In the genomic region with DNA sequence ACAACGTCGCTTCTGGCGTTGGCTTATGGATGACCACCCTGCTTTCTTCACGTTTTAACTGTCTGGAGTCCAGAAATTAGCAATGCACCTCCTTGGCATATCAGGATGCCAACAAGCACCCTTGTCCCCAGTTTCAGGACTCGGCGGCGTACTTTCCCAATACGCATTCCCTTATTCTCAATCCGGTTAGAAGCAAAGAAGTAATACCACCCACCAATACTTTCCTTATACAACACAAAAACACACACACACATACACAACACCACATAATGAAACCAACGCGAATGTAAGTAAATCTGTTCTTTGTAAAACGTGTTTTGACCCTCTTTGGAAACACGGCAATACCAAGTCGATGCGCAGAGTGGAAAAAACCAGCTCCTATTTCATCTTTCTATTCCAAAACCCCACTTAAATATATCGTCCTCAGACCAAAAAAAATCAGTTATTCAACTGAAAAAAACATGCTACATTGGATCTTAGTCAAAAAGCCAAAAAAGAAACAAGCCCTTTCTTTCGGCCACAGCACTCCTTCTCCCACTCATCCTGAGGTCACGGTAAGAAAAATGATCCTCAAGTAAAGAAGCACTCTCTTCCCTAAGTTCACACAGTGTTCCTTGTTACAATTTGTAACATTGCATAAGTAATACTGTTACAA, we compare ENCODE assay signal across 8 cellular contexts. TPM values are rescaled to one million over a fixed set of nuclear protein-coding genes. Genes with fewer than 3 reads are reported as not detected.
A peak's percentile ranks its signal among the peaks of the same experiment; 100 is the strongest.
DNase-seq lines count a peak whose midpoint lies in the region; ATAC-seq and TF ChIP-seq lines count a peak whose summit lies in the region.

No MANE protein-coding gene starts in this region.

- ATAC-seq in HG02623 (IDR thresholded peaks at IDR 0.05; ENCODE audit: unreplicated experiment) = peak; percentile 29

- peak overlapping the region; percentile 38 to 92 for H3K9ac ChIP-seq in colonic mucosa (ENCODE audit: low read depth in 2 of 2, low read length in 2 of 2)
- H3K9ac ChIP-seq in liver (ENCODE audit: low read depth in 1 of 2, low read length in 2 of 2) = peak overlapping the region; percentile 87 to 89
- peak overlapping the region; percentile 96 to 98 for H3K9ac ChIP-seq in stomach smooth muscle (ENCODE audit: low read length in 2 of 2)

- H3K4me3 ChIP-seq in colonic mucosa (peak overlapping the region; percentile 51), liver (ENCODE audit: low read depth in 1 of 3, low read length in 3 of 3) (peak overlapping the region in 1 of 3 donors; percentile 25), stomach smooth muscle (ENCODE audit: low read length in 2 of 2) (peak overlapping the region; percentile 54 to 72)

- H3K9me3 ChIP-seq in colonic mucosa (no peaks in the 10 kb centered on the region), liver (ENCODE audit: control insufficient read depth in 4 of 4, low read length in 3 of 4) (no peaks in the 10 kb centered on the region), stomach smooth muscle (ENCODE audit: control insufficient read depth in 2 of 2, low read length in 2 of 2) (no peaks in the 10 kb centered on the region)

- 26% methylated on average over 18 of the region's 18 CpGs for WGBS in liver

- H3K4me1 ChIP-seq in colonic mucosa (no peaks in the 10 kb centered on the region), liver (ENCODE audit: control insufficient read depth in 4 of 4, insufficient read depth in 4 of 4, low read length in 3 of 4) (peaks cover 1 to 19% (median 9%) of the 10 kb centered on the region in 4 donors), stomach smooth muscle (ENCODE audit: control insufficient read depth, insufficient read depth, low read length) (peaks cover 20% of the 10 kb centered on the region)

- H3K27ac ChIP-seq in colonic mucosa (peak overlapping the region; percentile 99), liver (ENCODE audit: low read depth in 1 of 2, low read length in 2 of 2) (peak overlapping the region; percentile 98), stomach smooth muscle (ENCODE audit: low read length) (peak overlapping the region; percentile 98)

- H3K27me3 ChIP-seq in colonic mucosa (no peaks in the 10 kb centered on the region), liver (ENCODE audit: control insufficient read depth in 4 of 4, insufficient read depth in 4 of 4, low read length in 3 of 4) (no peaks in the 10 kb centered on the region), stomach smooth muscle (ENCODE audit: control insufficient read depth in 1 of 2, insufficient read depth in 2 of 2, low read length in 2 of 2) (no peaks in the 10 kb centered on the region)

- H3K36me3 ChIP-seq in colonic mucosa (no peaks in the 10 kb centered on the region), liver (ENCODE audit: control insufficient read depth in 4 of 4, insufficient read depth in 3 of 4, low read depth in 1 of 4, low read length in 3 of 4) (no peaks in the 10 kb centered on the region), stomach smooth muscle (ENCODE audit: control insufficient read depth in 2 of 2, insufficient read depth in 2 of 2, low read length in 2 of 2) (no peaks in the 10 kb centered on the region)

- intact Hi-C loops in colonic mucosa (cut with DNase I) = loop anchor here (2.0 kb wide), 1 partner anchor 21 kb away; no protein-coding TSS in a partner anchor

- DNase-seq in activated CD4-positive, alpha-beta T cell treated with anti-CD3 and anti-CD28 coated beads for 48 hours = peak; percentile 66
- DNase-seq in activated CD4-positive, alpha-beta T cell treated with anti-CD3 and anti-CD28 coated beads for 1 hour = no peak
- DNase-seq in NCI-H1436 (lab: John Stamatoyannopoulos, UW) = peak; percentile 94
- DNase-seq in SW480 (ENCODE audit: low spot score) = peak; percentile 98
- no peak for DNase-seq in colonic mucosa

- TF ChIP-seq RAD21 in liver (IDR thresholded peaks at IDR 0.05) = peak in 1 of 2 donors; percentile 31

- no peak for TF ChIP-seq CTCF in colonic mucosa (IDR thresholded peaks at IDR 0.05)
- peak; percentile 9 for TF ChIP-seq CTCF in liver (IDR thresholded peaks at IDR 0.05; ENCODE audit: low read depth, low read length, missing input control)

TF ChIP-seq in liver, 16 proteins besides CTCF, POLR2A, EP300 and RAD21:
- no peak for TF ChIP-seq HNF4A (conservative IDR thresholded peaks at IDR 0.05)
- peak; percentile 44 for TF ChIP-seq NR2F2 (IDR thresholded peaks at IDR 0.05)
- TF ChIP-seq FOXA1 (IDR thresholded peaks at IDR 0.05) = no peak
- TF ChIP-seq FOXA2 (IDR thresholded peaks at IDR 0.05) = no peak
- TF ChIP-seq SP1 (IDR thresholded peaks at IDR 0.05) = peak; percentile 94
- TF ChIP-seq RXRA (IDR thresholded peaks at IDR 0.05) = peak in 1 of 2 donors; percentile 26
- peak in 1 of 2 donors; percentile 41 for TF ChIP-seq JUND (IDR thresholded peaks at IDR 0.05)
- no peak for TF ChIP-seq EGR1 (IDR thresholded peaks at IDR 0.05; ENCODE audit: low read depth in 2 of 2)
- peak; percentile 30 for TF ChIP-seq ATF3 (IDR thresholded peaks at IDR 0.05)
- TF ChIP-seq, protein P1, sequence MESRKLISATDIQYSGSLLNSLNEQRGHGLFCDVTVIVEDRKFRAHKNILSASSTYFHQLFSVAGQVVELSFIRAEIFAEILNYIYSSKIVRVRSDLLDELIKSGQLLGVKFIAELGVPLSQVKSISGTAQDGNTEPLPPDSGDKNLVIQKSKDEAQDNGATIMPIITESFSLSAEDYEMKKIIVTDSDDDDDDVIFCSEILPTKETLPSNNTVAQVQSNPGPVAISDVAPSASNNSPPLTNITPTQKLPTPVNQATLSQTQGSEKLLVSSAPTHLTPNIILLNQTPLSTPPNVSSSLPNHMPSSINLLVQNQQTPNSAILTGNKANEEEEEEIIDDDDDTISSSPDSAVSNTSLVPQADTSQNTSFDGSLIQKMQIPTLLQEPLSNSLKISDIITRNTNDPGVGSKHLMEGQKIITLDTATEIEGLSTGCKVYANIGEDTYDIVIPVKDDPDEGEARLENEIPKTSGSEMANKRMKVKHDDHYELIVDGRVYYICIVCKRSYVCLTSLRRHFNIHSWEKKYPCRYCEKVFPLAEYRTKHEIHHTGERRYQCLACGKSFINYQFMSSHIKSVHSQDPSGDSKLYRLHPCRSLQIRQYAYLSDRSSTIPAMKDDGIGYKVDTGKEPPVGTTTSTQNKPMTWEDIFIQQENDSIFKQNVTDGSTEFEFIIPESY (IDR thresholded peaks at IDR 0.05) = peak; percentile 66
- peak; percentile 5 for TF ChIP-seq TAF1 (conservative IDR thresholded peaks at IDR 0.05)

RNA-seq across cellular contexts. Expression of gene ARL4D, which starts 31.1 kb away (rescaled TPM):
- total RNA-seq in colonic mucosa = 1 to 10 TPM; 2.0 to 5.7 TPM
- 10 to 100 TPM; 13.6 to 15.3 TPM for total RNA-seq in liver
- 10 to 100 TPM; 19.9 to 39.2 TPM for polyA plus RNA-seq in liver

Comparison
In these comparisons a context has a peak if more than half of its experiments do, and no peak if none do; other contexts are left out.
1. DNase-seq: peak in activated CD4-positive, alpha-beta T cell treated with anti-CD3 and anti-CD28 coated beads for 48 hours (single experiment), NCI-H1436 (single experiment) and SW480 (single experiment); none in activated CD4-positive, alpha-beta T cell treated with anti-CD3 and anti-CD28 coated beads for 1 hour (single experiment) and colonic mucosa (single experiment).
2. Peak in every context shown above with its lines, with median percentiles within 50 percentile points of each other: H3K27ac ChIP-seq and H3K9ac ChIP-seq.